In the genomic region with DNA sequence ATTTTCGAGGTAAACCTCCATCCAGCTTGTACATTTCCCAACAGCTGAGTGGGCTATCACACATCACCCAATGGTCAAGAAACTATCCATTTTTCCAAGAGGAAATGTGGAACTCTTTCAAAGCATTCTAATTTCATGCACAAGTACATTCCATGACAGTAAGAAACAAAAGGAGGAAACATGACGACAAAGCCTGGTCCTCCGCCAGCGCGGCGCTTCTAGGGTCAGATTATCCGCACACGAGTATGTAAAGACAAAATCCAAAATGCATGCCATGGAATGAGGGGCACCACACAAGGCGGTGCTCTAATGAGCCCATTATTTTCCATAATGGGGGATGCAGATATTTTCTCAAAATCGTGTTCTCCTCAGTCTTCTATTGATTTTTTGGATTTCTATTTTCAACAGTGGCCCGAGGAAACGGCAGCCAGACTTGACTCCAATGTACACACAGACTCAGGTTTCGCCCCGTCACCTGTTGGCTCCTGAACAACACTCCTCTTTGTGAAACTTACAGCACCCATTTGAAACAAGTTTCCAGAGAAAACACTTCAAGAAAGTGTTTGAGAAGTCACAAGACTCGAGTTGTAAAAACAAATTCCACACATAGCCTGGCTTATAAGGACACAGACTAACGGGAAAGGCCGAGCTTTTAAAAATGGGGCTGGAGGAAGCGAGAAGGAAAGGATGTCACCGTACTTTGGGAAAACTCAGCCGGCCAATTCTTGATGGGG, we compare ENCODE assay signal across 8 cellular contexts.
DNase-seq lines count a peak whose midpoint lies in the region; ATAC-seq, FAIRE-seq and TF ChIP-seq lines count a peak whose summit lies in the region.

No MANE protein-coding gene starts in this region.

- ATAC-seq in natural killer cell treated with Interleukin-12 subunit alpha and Interleukin-12 subunit beta and Interleukin-15 and Interleukin-18, amount 100 ng/mL, for 72 hours: no peak
- ATAC-seq in HG02678 (IDR thresholded peaks at IDR 0.05; ENCODE audit: unreplicated experiment): no peak

- peak overlapping the region; percentile 66 for H3K27ac Mint-ChIP-seq in endodermal cell
- no peak overlapping the region for H3K27ac Mint-ChIP-seq in natural killer cell treated with Interleukin-12 subunit alpha and Interleukin-12 subunit beta and Interleukin-15 and Interleukin-18, amount 100 ng/mL, for 72 hours

- H3K36me3 ChIP-seq in GM06990 (ENCODE audit: control insufficient read depth, insufficient read depth, low read length): no peaks in the 10 kb centered on the region
- H3K36me3 ChIP-seq in NT2/D1 (ENCODE audit: insufficient read depth, insufficient read length, low read length): peaks cover 7% of the 10 kb centered on the region
- H3K36me3 ChIP-seq in endodermal cell (ENCODE audit: control insufficient read depth, insufficient read depth, low read length): no peaks in the 10 kb centered on the region
- no peaks in the 10 kb centered on the region for H3K36me3 ChIP-seq in small intestine (ENCODE audit: control insufficient read depth in 2 of 2, insufficient read depth in 2 of 2, low read length in 2 of 2)

- FAIRE-seq in small intestine (lab: Jason Lieb, UNC): no peak
- no peak for FAIRE-seq in GM12892 (lab: Jason Lieb, UNC)

- no peaks in the 10 kb centered on the region for H3K9me3 ChIP-seq in NT2/D1 (ENCODE audit: insufficient read depth, low read length)
- H3K9me3 ChIP-seq in endodermal cell (ENCODE audit: control insufficient read depth, low read length): no peaks in the 10 kb centered on the region
- no peaks in the 10 kb centered on the region for H3K9me3 ChIP-seq in small intestine (ENCODE audit: control insufficient read depth, low read depth)

- WGBS in endodermal cell (ENCODE audit: insufficient coverage in 1 of 2, insufficient read length in 1 of 2), 2 experiments: 17 to 22% methylated on average over 17 to 20 of the region's 20 CpGs
- WGBS in small intestine, 3 donors: 39 to 45% (median 42%) methylated on average over 20 of the region's 20 CpGs

- H3K4me1 Mint-ChIP-seq in endodermal cell: peaks cover 48% of the 10 kb centered on the region
- peaks cover 8 to 9% of the 10 kb centered on the region in 2 donors for H3K4me1 Mint-ChIP-seq in natural killer cell treated with Interleukin-12 subunit alpha and Interleukin-12 subunit beta and Interleukin-15 and Interleukin-18, amount 100 ng/mL, for 72 hours (ENCODE audit: low read depth in 2 of 2)

- H3K4me1 ChIP-seq in NT2/D1 (ENCODE audit: insufficient read depth, insufficient read length): no peaks in the 10 kb centered on the region
- H3K4me1 ChIP-seq in endodermal cell (ENCODE audit: control insufficient read depth, insufficient read depth, low read length): peaks cover 11% of the 10 kb centered on the region
- H3K4me1 ChIP-seq in small intestine (ENCODE audit: control insufficient read depth in 2 of 2, insufficient read depth in 1 of 2, low read depth in 1 of 2, low read length in 1 of 2): no peaks in the 10 kb centered on the region

- TF ChIP-seq CTCF in GM06990 (IDR thresholded peaks at IDR 0.05; ENCODE audit: insufficient read depth, low read length, poor library complexity, severe bottlenecking) (no peak), endodermal cell (conservative IDR thresholded peaks at IDR 0.05) (no peak)

- peak overlapping the region; percentile 24; the same call in 1 of the 2 replicates for H3K4me3 ChIP-seq in GM06990 (replicated peaks; ENCODE audit: low read depth, low read length)
- H3K4me3 ChIP-seq in NT2/D1 (ENCODE audit: insufficient read length, low read depth): peak overlapping the region; percentile 90
- peak overlapping the region; percentile 88 for H3K4me3 ChIP-seq in endodermal cell (ENCODE audit: low read length)
- peak overlapping the region in 1 of 2 donors; percentile 74 for H3K4me3 ChIP-seq in small intestine (ENCODE audit: low read depth in 1 of 2, low read length in 2 of 2)

- no peak for DNase-seq in GM06990 (ENCODE audit: extremely low read depth, insufficient read length)
- no peak for DNase-seq in NT2/D1 (ENCODE audit: low read depth, low spot score)
- peak; percentile 63 for DNase-seq in endodermal cell
- no peak for DNase-seq in natural killer cell treated with Interleukin-12 subunit alpha and Interleukin-12 subunit beta and Interleukin-15 and Interleukin-18, amount 100 ng/mL, for 72 hours (ENCODE audit: low spot score)
- no peak for DNase-seq in epidermal melanocyte (ENCODE audit: insufficient read length, low spot score)
- no peak for DNase-seq in small intestine
- no peak for DNase-seq in GM12892 (ENCODE audit: insufficient read length)

- no peaks in the 10 kb centered on the region for H3K9me3 Mint-ChIP-seq in endodermal cell
- no peaks in the 10 kb centered on the region for H3K9me3 Mint-ChIP-seq in natural killer cell treated with Interleukin-12 subunit alpha and Interleukin-12 subunit beta and Interleukin-15 and Interleukin-18, amount 100 ng/mL, for 72 hours

- H3K4me3 Mint-ChIP-seq in endodermal cell: peak overlapping the region; percentile 85
- H3K4me3 Mint-ChIP-seq in natural killer cell treated with Interleukin-12 subunit alpha and Interleukin-12 subunit beta and Interleukin-15 and Interleukin-18, amount 100 ng/mL, for 72 hours: peak overlapping the region; percentile 71

- no peaks in the 10 kb centered on the region; the same call in 1 of the 2 replicates for H3K27me3 ChIP-seq in GM06990 (replicated peaks; ENCODE audit: control insufficient read depth, insufficient read depth, low read length)
- H3K27me3 ChIP-seq in NT2/D1 (ENCODE audit: insufficient read depth, insufficient read length): peaks cover 16% of the 10 kb centered on the region
- H3K27me3 ChIP-seq in endodermal cell (ENCODE audit: control insufficient read depth, insufficient read depth, low read length, poor library complexity, severe bottlenecking): no peaks in the 10 kb centered on the region
- H3K27me3 ChIP-seq in small intestine (ENCODE audit: control insufficient read depth in 2 of 2, insufficient read depth in 2 of 2, low read length in 2 of 2): peaks cover 0 to 2% of the 10 kb centered on the region in 2 donors

- TF ChIP-seq POLR2A in GM12892 (IDR thresholded peaks at IDR 0.05; ENCODE audit: low read depth, low read length): no peak

- H3K36me3 Mint-ChIP-seq in endodermal cell (ENCODE audit: low read depth): no peaks in the 10 kb centered on the region
- no peaks in the 10 kb centered on the region for H3K36me3 Mint-ChIP-seq in natural killer cell treated with Interleukin-12 subunit alpha and Interleukin-12 subunit beta and Interleukin-15 and Interleukin-18, amount 100 ng/mL, for 72 hours

- peaks cover 12% of the 10 kb centered on the region for H3K27me3 Mint-ChIP-seq in endodermal cell (ENCODE audit: insufficient read depth)
- H3K27me3 Mint-ChIP-seq in natural killer cell treated with Interleukin-12 subunit alpha and Interleukin-12 subunit beta and Interleukin-15 and Interleukin-18, amount 100 ng/mL, for 72 hours: peaks cover 47 to 77% of the 10 kb centered on the region in 2 donors

- no peak overlapping the region for H3K27ac ChIP-seq in endodermal cell (ENCODE audit: low read depth, low read length)
- peak overlapping the region in 1 of 2 donors; percentile 12 for H3K27ac ChIP-seq in small intestine (ENCODE audit: low read depth in 1 of 2, low read length in 1 of 2)

- H3K9ac ChIP-seq in NT2/D1 (ENCODE audit: insufficient read length, low read depth): peak overlapping the region; percentile 97
- H3K9ac ChIP-seq in endodermal cell (ENCODE audit: extremely low read depth, low read length, poor library complexity, severe bottlenecking): peak overlapping the region; percentile 40
